16 cellular contexts compared by ENCODE assay signal in the genomic region with DNA sequence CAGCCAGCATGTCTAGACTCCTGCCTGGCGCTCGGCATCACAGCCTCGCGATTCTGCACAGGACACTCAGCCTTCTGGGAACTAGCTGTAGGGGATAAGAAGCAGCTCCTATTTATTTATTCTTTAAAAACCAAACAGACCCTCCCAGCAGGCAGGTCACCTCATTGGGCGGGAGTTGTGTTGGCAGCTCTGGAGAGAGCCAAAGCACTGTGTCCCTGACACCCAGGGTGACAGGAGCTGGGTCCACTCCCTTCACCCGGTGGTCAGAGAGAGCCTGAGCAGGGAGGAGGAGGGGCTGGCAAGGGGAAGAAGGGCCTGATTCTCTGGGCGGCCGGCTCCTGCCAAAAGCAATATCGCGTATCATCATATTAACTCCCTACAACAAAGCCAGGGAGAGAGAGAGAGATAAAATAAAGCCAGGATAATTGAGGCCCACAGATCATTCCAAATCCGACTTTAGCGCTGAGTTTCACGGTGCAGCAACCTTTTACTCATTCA.
DNase-seq lines count a peak whose midpoint lies in the region; ATAC-seq and TF ChIP-seq lines count a peak whose summit lies in the region.
"Had no signal": no experiment of that assay in that cellular context is flagged by ENCODE, and none has a peak within 500 bp of the region (broad histone marks: within the 10 kb centered on the region; RNA-seq: fewer than 3 reads in every experiment).

No MANE protein-coding gene starts in this region.

- no peaks in the 10 kb centered on the region for H3K9me2 ChIP-seq in PC-9 (ENCODE audit: insufficient read depth)

- H3K9me3 ChIP-seq in IMR-90 (ENCODE audit: control insufficient read depth, insufficient read depth, low read length), result no peaks in the 10 kb centered on the region
- no peaks in the 10 kb centered on the region for H3K9me3 ChIP-seq in endodermal cell (ENCODE audit: control insufficient read depth, low read length)
- no peaks in the 10 kb centered on the region for H3K9me3 ChIP-seq in osteoblast (ENCODE audit: low read depth, low read length)
- H3K9me3 ChIP-seq in PC-9 (ENCODE audit: insufficient read depth, low read depth), result no peaks in the 10 kb centered on the region

- no peak overlapping the region for H3K4me3 ChIP-seq in IMR-90 (ENCODE audit: insufficient read depth, low read depth, low read length)
- H3K4me3 ChIP-seq in endodermal cell (ENCODE audit: low read length), result no peak overlapping the region
- H3K4me3 ChIP-seq in osteoblast (ENCODE audit: insufficient read depth, low read length), result no peak overlapping the region
- no peak overlapping the region for H3K4me3 ChIP-seq in PC-9
- H3K4me3 ChIP-seq: skin epidermis had no signal

- H2BK5ac ChIP-seq in IMR-90 (ENCODE audit: low read depth, low read length, poor library complexity, severe bottlenecking), result no peak overlapping the region

- peaks cover 5% of the 10 kb centered on the region for H3K9me1 ChIP-seq in IMR-90 (ENCODE audit: insufficient read depth, low read length)

- in situ Hi-C loops in IMR-90 (cut with MboI; ENCODE audit: low sequenced_read_pairs), result no loop called here

- H2BK15ac ChIP-seq in IMR-90 (ENCODE audit: low read depth, low read length), result no peak overlapping the region

- H3K14ac ChIP-seq in IMR-90 (replicated peaks; ENCODE audit: low read depth, low read length), result 0 out of 2 replicates have a peak overlapping the region, but pooled peaks have one; percentile 19

- H3K9ac ChIP-seq in IMR-90 (ENCODE audit: low read depth, low read length) (no peak overlapping the region), endodermal cell (ENCODE audit: extremely low read depth, low read length, poor library complexity, severe bottlenecking) (no peak overlapping the region)

- no peak overlapping the region for H3K18ac ChIP-seq in IMR-90 (ENCODE audit: low read depth, low read length)

- H3K27me3 Mint-ChIP-seq in endodermal cell (ENCODE audit: insufficient read depth), result peaks cover 2% of the 10 kb centered on the region

- H2AFZ ChIP-seq in IMR-90 (replicated peaks; ENCODE audit: low read length, poor library complexity) (no peak overlapping the region), osteoblast (ENCODE audit: low read length) (no peak overlapping the region), PC-9 (no peak overlapping the region)

- intact Hi-C loops in IMR-90 (cut with micrococcal nuclease), result no loop called here
- intact Hi-C loops in PC-9 (cut with micrococcal nuclease; ENCODE audit: unreplicated experiment), result no loop called here

- H4K91ac ChIP-seq in IMR-90 (ENCODE audit: insufficient read depth, low read depth, low read length), result no peak overlapping the region

- no peak overlapping the region for H3K4me2 ChIP-seq in IMR-90 (ENCODE audit: low read depth, low read length)
- no peak overlapping the region for H3K4me2 ChIP-seq in osteoblast (ENCODE audit: insufficient read depth, low read length)
- no peak overlapping the region for H3K4me2 ChIP-seq in PC-9

- TF ChIP-seq CTCF in IMR-90 (conservative IDR thresholded peaks at IDR 0.05; ENCODE audit: low read depth, low read length), result no peak
- no peak for TF ChIP-seq CTCF in endodermal cell (conservative IDR thresholded peaks at IDR 0.05)
- TF ChIP-seq CTCF in osteoblast (IDR thresholded peaks at IDR 0.05; ENCODE audit: extremely low read depth, low read depth, low read length), result no peak
- no peak for TF ChIP-seq CTCF in PC-9 (conservative IDR thresholded peaks at IDR 0.05)

- no CpG with 5 or more reads among the region's 13 CpGs for WGBS in IMR-90 (ENCODE audit: extremely low coverage in 2 of 2, insufficient read length in 1 of 2), 2 experiments
- WGBS in endodermal cell (ENCODE audit: insufficient coverage in 1 of 2, insufficient read length in 1 of 2), 2 experiments, result 60 to 92% methylated on average over 2 to 11 of the region's 13 CpGs

- TF ChIP-seq RAD21 in IMR-90 (IDR thresholded peaks at IDR 0.05; ENCODE audit: low read length), result no peak

- no peak overlapping the region for H3K56ac ChIP-seq in IMR-90 (ENCODE audit: extremely low read depth, insufficient read depth, low read length)

- CTCF ChIA-PET in IMR-90 (lab: Yijun Ruan, JAX), result interaction anchor here (1.5 kb wide), 1 partner anchor 12 kb away, joined by 4 read pairs; no protein-coding TSS in a partner anchor
- CTCF ChIA-PET in PC-9 (lab: Charles Lee), result no interaction called here

- H3K36me3 ChIP-seq in IMR-90 (ENCODE audit: control insufficient read depth, insufficient read depth, low read length) (no peaks in the 10 kb centered on the region), endodermal cell (ENCODE audit: control insufficient read depth, insufficient read depth, low read length) (no peaks in the 10 kb centered on the region), osteoblast (ENCODE audit: insufficient read depth, low read length) (no peaks in the 10 kb centered on the region), PC-9 (ENCODE audit: low read depth) (no peaks in the 10 kb centered on the region)

- POLR2A ChIA-PET in IMR-90 (lab: Charles Lee; ENCODE audit: unreplicated experiment), result no interaction called here
- POLR2A ChIA-PET in PC-9 (lab: Charles Lee; ENCODE audit: unreplicated experiment), result no interaction called here

- no peak overlapping the region for H3K27ac ChIP-seq in IMR-90 (ENCODE audit: insufficient read depth, low read length)
- no peak overlapping the region for H3K27ac ChIP-seq in endodermal cell (ENCODE audit: low read depth, low read length)
- no peak overlapping the region for H3K27ac ChIP-seq in osteoblast (ENCODE audit: low read depth, low read length)
- H3K27ac ChIP-seq in PC-9, result no peak overlapping the region

- H3K4me3 Mint-ChIP-seq in endodermal cell, result no peak overlapping the region

- H2BK120ac ChIP-seq in IMR-90 (ENCODE audit: low read depth, low read length), result no peak overlapping the region

- TF ChIP-seq POLR2A in IMR-90 (IDR thresholded peaks at IDR 0.05; ENCODE audit: low read depth, low read length), result no peak

- H3K27me3 ChIP-seq in IMR-90 (ENCODE audit: control insufficient read depth, insufficient read depth, low read length) (peaks cover 37% of the 10 kb centered on the region), endodermal cell (ENCODE audit: control insufficient read depth, insufficient read depth, low read length, poor library complexity, severe bottlenecking) (no peaks in the 10 kb centered on the region), osteoblast (ENCODE audit: insufficient read depth, low read length) (peaks cover 33% of the 10 kb centered on the region), PC-9 (ENCODE audit: insufficient read depth, low read depth) (no peaks in the 10 kb centered on the region)

- no peak overlapping the region for H3K4ac ChIP-seq in IMR-90 (ENCODE audit: low read depth, low read length)

- no peak overlapping the region; the same call in 1 of the 2 replicates for H2AK5ac ChIP-seq in IMR-90 (ENCODE audit: low read depth, low read length)

- no TSS peak for BruUV-seq in IMR-90 (replicated peaks; lab: Mats Ljungman, UMichigan)
- BruUV-seq in PC-9 (replicated peaks; lab: Mats Ljungman, UMichigan), result no TSS peak

- ATAC-seq in IMR-90 (ENCODE audit: low read depth), result no peak; the same call in 1 of the 2 replicates
- no peak for ATAC-seq in GM21515 (IDR thresholded peaks at IDR 0.05; ENCODE audit: unreplicated experiment)
- ATAC-seq: activated naive CD4-positive, alpha-beta T cell treated with anti-CD3 and anti-CD28 coated beads, Interleukin-2, amount 50 U/mL, for 72 hours had no signal

- H3K9me3 Mint-ChIP-seq in endodermal cell, result no peaks in the 10 kb centered on the region
- H3K9me3 Mint-ChIP-seq: activated naive CD4-positive, alpha-beta T cell treated with anti-CD3 and anti-CD28 coated beads, Interleukin-2, amount 50 U/mL, for 72 hours had no signal

- H3K79me2 ChIP-seq in osteoblast (ENCODE audit: insufficient read depth, low read length), result no peaks in the 10 kb centered on the region
- H3K79me2 ChIP-seq in PC-9 (ENCODE audit: low read depth), result no peaks in the 10 kb centered on the region

- H3K23ac ChIP-seq in IMR-90 (ENCODE audit: low read depth, low read length), result no peak overlapping the region

- no peaks in the 10 kb centered on the region for H4K20me1 ChIP-seq in IMR-90 (ENCODE audit: insufficient read depth, low read length)
- H4K20me1 ChIP-seq in osteoblast (ENCODE audit: insufficient read depth, low read length), result no peaks in the 10 kb centered on the region
- no peaks in the 10 kb centered on the region for H4K20me1 ChIP-seq in PC-9 (ENCODE audit: insufficient read depth)

- dilution Hi-C loops in IMR-90 (cut with HindIII; ENCODE audit: low sequenced_read_pairs, unreplicated experiment), result no loop called here

- H3F3A ChIP-seq in PC-9 (ENCODE audit: insufficient read depth, low read depth), result no peaks in the 10 kb centered on the region

- H3K27ac Mint-ChIP-seq in endodermal cell, result no peak overlapping the region
- H3K27ac Mint-ChIP-seq: activated naive CD4-positive, alpha-beta T cell treated with anti-CD3 and anti-CD28 coated beads, Interleukin-2, amount 50 U/mL, for 72 hours had no signal

- H3K4me1 ChIP-seq in IMR-90 (ENCODE audit: control insufficient read depth, insufficient read depth, low read length) (peaks cover 2% of the 10 kb centered on the region; the same call in 1 of the 2 replicates), endodermal cell (ENCODE audit: control insufficient read depth, insufficient read depth, low read length) (no peaks in the 10 kb centered on the region), osteoblast (ENCODE audit: insufficient read depth, low read length) (peaks cover 11% of the 10 kb centered on the region), PC-9 (replicated peaks; ENCODE audit: insufficient read depth) (peaks cover 18% of the 10 kb centered on the region)

- no peaks in the 10 kb centered on the region for H3K4me1 Mint-ChIP-seq in endodermal cell

- H4K8ac ChIP-seq in IMR-90 (ENCODE audit: low read depth in 2 of 2, low read length in 2 of 2), result 0 out of 4 replicates have a peak overlapping the region, but pooled peaks of 1 of the 2 experiments have one; percentile 42

- no peak overlapping the region; the same call in 1 of the 2 replicates for H2BK20ac ChIP-seq in IMR-90 (ENCODE audit: low read depth, low read length)

- no peak overlapping the region for H2AK9ac ChIP-seq in IMR-90 (replicated peaks; ENCODE audit: low read depth, low read length, poor library complexity)

- no peak for DNase-seq in IMR-90
- DNase-seq in NCI-H2196 treated with DMSO at 0.1 percent for 48 hours (lab: John Stamatoyannopoulos, UW; ENCODE audit: unreplicated experiment), result peak; percentile 62
- peak; percentile 50 for DNase-seq in endodermal cell
- peak; percentile 78 for DNase-seq in osteoblast (ENCODE audit: insufficient read length, low spot score, missing footprints)
- no peak for DNase-seq in PC-9
- DNase-seq in DMS153 (lab: John Stamatoyannopoulos, UW), result no peak
- DNase-seq in NCI-H2171 treated with DMSO at 0.1 percent for 48 hours (lab: John Stamatoyannopoulos, UW), result no peak
- DNase-seq: activated CD4-positive, alpha-beta T cell treated with anti-CD3 and anti-CD28 coated beads, Interleukin-2, amount 50 U/mL, for 1 hour; COR-L47; dermis blood vessel endothelial cell; NCI-H2029; NCI-H774; occipital lobe had no signal

- no peaks in the 10 kb centered on the region for H3K79me1 ChIP-seq in IMR-90 (ENCODE audit: low read depth in 1 of 2, low read length in 2 of 2)

- H3K36me3 Mint-ChIP-seq in endodermal cell (ENCODE audit: low read depth), result no peaks in the 10 kb centered on the region
- H3K36me3 Mint-ChIP-seq: activated naive CD4-positive, alpha-beta T cell treated with anti-CD3 and anti-CD28 coated beads, Interleukin-2, amount 50 U/mL, for 72 hours had no signal

- H4K5ac ChIP-seq in IMR-90 (ENCODE audit: low read depth, low read length), result no peak overlapping the region

Comparison
In these comparisons a context has a peak if more than half of its experiments do, and no peak if none do; other contexts are left out.
1. DNase-seq: peak in NCI-H2196 treated with DMSO at 0.1 percent for 48 hours (single experiment), endodermal cell (single experiment) and osteoblast (single experiment); none in IMR-90 (single experiment), PC-9 (0 of 2), DMS153 (single experiment) and NCI-H2171 treated with DMSO at 0.1 percent for 48 hours (single experiment).